ENCODE assay signal across 23 cellular contexts in the genomic region with DNA sequence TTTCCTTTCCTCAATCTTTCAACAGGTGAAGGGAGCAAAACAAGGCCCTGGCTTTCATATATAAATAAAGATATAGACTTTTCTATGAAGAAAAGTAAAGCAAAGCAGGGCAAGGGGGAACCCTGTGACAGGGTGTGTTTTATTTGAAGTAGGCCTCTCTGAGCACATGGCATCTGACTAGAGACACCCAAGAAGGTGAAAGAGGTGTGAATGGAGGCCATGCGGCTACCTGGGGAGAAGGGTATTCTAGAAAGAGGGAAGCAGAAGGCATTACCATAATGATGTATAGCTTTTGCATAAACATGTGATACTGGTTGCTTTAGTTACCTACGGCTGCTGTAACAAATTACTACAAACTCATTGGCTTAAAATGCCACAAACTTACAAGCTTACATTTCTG.
DNase-seq lines count a peak whose midpoint lies in the region; ATAC-seq and TF ChIP-seq lines count a peak whose summit lies in the region.
"Had no signal": no experiment of that assay in that cellular context is flagged by ENCODE, and none has a peak within 500 bp of the region (broad histone marks: within the 10 kb centered on the region; RNA-seq: fewer than 3 reads in every experiment).

No MANE protein-coding gene starts in this region.

- POLR2A ChIA-PET in WTC11 (lab: Charles Lee), result interaction anchor here (0.6 kb wide), 1 partner anchor 225 kb away, joined by 7 read pairs; no protein-coding TSS in a partner anchor
- POLR2A ChIA-PET in naive thymus-derived CD4-positive, alpha-beta T cell (lab: Charles Lee), result no interaction called here

- ATAC-seq in WTC11, result no peak
- ATAC-seq in naive thymus-derived CD4-positive, alpha-beta T cell, result no peak
- ATAC-seq: GM12878 had no signal

- peaks cover 3% of the 10 kb centered on the region for H3K27me3 Mint-ChIP-seq in IgD-negative memory B cell
- no peaks in the 10 kb centered on the region for H3K27me3 Mint-ChIP-seq in WTC11 (ENCODE audit: low read depth)
- no peaks in the 10 kb centered on the region for H3K27me3 Mint-ChIP-seq in endodermal cell (ENCODE audit: insufficient read depth)
- H3K27me3 Mint-ChIP-seq in naive thymus-derived CD4-positive, alpha-beta T cell, result no peaks in the 10 kb centered on the region
- H3K27me3 Mint-ChIP-seq: CD4-positive, alpha-beta memory T cell; CD4-positive, CD25-positive, alpha-beta regulatory T cell had no signal

- H3K27me3 ChIP-seq in endodermal cell (ENCODE audit: control insufficient read depth, insufficient read depth, low read length, poor library complexity, severe bottlenecking), result no peaks in the 10 kb centered on the region
- no peaks in the 10 kb centered on the region for H3K27me3 ChIP-seq in naive thymus-derived CD4-positive, alpha-beta T cell (ENCODE audit: control insufficient read depth in 2 of 2, insufficient read depth in 2 of 2, low read length in 2 of 2)
- H3K27me3 ChIP-seq: BE2C, BLaER1 had no signal

- H3K4me1 ChIP-seq in endodermal cell (ENCODE audit: control insufficient read depth, insufficient read depth, low read length), result no peaks in the 10 kb centered on the region
- H3K4me1 ChIP-seq in naive thymus-derived CD4-positive, alpha-beta T cell (ENCODE audit: control insufficient read depth in 2 of 2, insufficient read depth in 2 of 2, low read length in 2 of 2), result no peaks in the 10 kb centered on the region
- H3K4me1 ChIP-seq: BE2C, BLaER1 had no signal

- no peak overlapping the region for H3K27ac ChIP-seq in endodermal cell (ENCODE audit: low read depth, low read length)
- no peak overlapping the region for H3K27ac ChIP-seq in naive thymus-derived CD4-positive, alpha-beta T cell (ENCODE audit: low read depth, low read length)
- H3K27ac ChIP-seq: BLaER1 had no signal

- WGBS in endodermal cell (ENCODE audit: insufficient coverage in 1 of 2, insufficient read length in 1 of 2), 2 experiments, result 98 to 100% methylated on average over 1 to 2 of the region's 2 CpGs

- H3K9me3 Mint-ChIP-seq in IgD-negative memory B cell (no peaks in the 10 kb centered on the region), WTC11 (peaks cover 8% of the 10 kb centered on the region), endodermal cell (no peaks in the 10 kb centered on the region)
- peaks cover 0 to 1% (median 0%) of the 10 kb centered on the region in 11 donors for H3K9me3 Mint-ChIP-seq in naive thymus-derived CD4-positive, alpha-beta T cell
- H3K9me3 Mint-ChIP-seq: CD4-positive, CD25-positive, alpha-beta regulatory T cell; CD8-positive, alpha-beta memory T cell had no signal

- H3K27ac Mint-ChIP-seq in IgD-negative memory B cell (peak overlapping the region in 2 of 3 donors; percentile 3 to 22), WTC11 (peak overlapping the region; percentile 61; the same call in 1 of the 2 replicates), endodermal cell (no peak overlapping the region)
- H3K27ac Mint-ChIP-seq in naive thymus-derived CD4-positive, alpha-beta T cell, result no peak overlapping the region

- no peaks in the 10 kb centered on the region for H3K9me3 ChIP-seq in endodermal cell (ENCODE audit: control insufficient read depth, low read length)
- H3K9me3 ChIP-seq in naive thymus-derived CD4-positive, alpha-beta T cell (ENCODE audit: control insufficient read depth in 2 of 3, low read length in 3 of 3), result no peaks in the 10 kb centered on the region
- H3K9me3 ChIP-seq: BE2C, BLaER1 had no signal

- TF ChIP-seq CTCF in WTC11 (IDR thresholded peaks at IDR 0.05) (no peak), endodermal cell (conservative IDR thresholded peaks at IDR 0.05) (no peak)

- H3K4me1 Mint-ChIP-seq in IgD-negative memory B cell (no peaks in the 10 kb centered on the region), WTC11 (peaks cover 85% of the 10 kb centered on the region), endodermal cell (peaks cover 34% of the 10 kb centered on the region)
- H3K4me1 Mint-ChIP-seq in naive thymus-derived CD4-positive, alpha-beta T cell, result no peaks in the 10 kb centered on the region
- H3K4me1 Mint-ChIP-seq: CD4-positive, alpha-beta memory T cell; CD4-positive, CD25-positive, alpha-beta regulatory T cell; CD8-positive, alpha-beta memory T cell had no signal

- DNase-seq in WTC11 (ENCODE audit: low spot score), result no peak
- DNase-seq in endodermal cell, result peak; percentile 68
- no peak for DNase-seq in stimulated activated naive CD4-positive, alpha-beta T cell treated with Interleukin-2 at 50 U/mL for 16 hours (lab: John Stamatoyannopoulos, UW)
- DNase-seq in naive thymus-derived CD4-positive, alpha-beta T cell, result no peak
- DNase-seq: 8988T; ACHN; BE2C; C1 segment of cervical spinal cord; CD4-positive, alpha-beta memory T cell; CD4-positive, CD25-positive, alpha-beta regulatory T cell; CD8-positive, alpha-beta memory T cell; COR-L47; DMS 273 treated with DMSO at 0.1 percent for 48 hours; DMS153; DMS53; DMS79; DND-41; EL; GDM1 had no signal

- no peak overlapping the region for H3K4me3 ChIP-seq in endodermal cell (ENCODE audit: low read length)
- H3K4me3 ChIP-seq in naive thymus-derived CD4-positive, alpha-beta T cell (ENCODE audit: low read length), result no peak overlapping the region
- H3K4me3 ChIP-seq: BLaER1, GM12878 had no signal

- H3K36me3 ChIP-seq in endodermal cell (ENCODE audit: control insufficient read depth, insufficient read depth, low read length), result peaks cover 10% of the 10 kb centered on the region
- H3K36me3 ChIP-seq in naive thymus-derived CD4-positive, alpha-beta T cell (ENCODE audit: control insufficient read depth in 2 of 3, insufficient read depth in 3 of 3, low read length in 3 of 3), result no peaks in the 10 kb centered on the region

- H3K36me3 Mint-ChIP-seq in IgD-negative memory B cell, result peaks cover 3% of the 10 kb centered on the region
- peaks cover 35% of the 10 kb centered on the region for H3K36me3 Mint-ChIP-seq in WTC11
- peaks cover 21% of the 10 kb centered on the region for H3K36me3 Mint-ChIP-seq in endodermal cell (ENCODE audit: low read depth)
- H3K36me3 Mint-ChIP-seq in naive thymus-derived CD4-positive, alpha-beta T cell, result peaks cover 0 to 6% (median 0%) of the 10 kb centered on the region in 5 donors
- H3K36me3 Mint-ChIP-seq: CD14-positive monocyte; CD4-positive, alpha-beta memory T cell; CD4-positive, CD25-positive, alpha-beta regulatory T cell; CD8-positive, alpha-beta memory T cell had no signal

- intact Hi-C loops in naive thymus-derived CD4-positive, alpha-beta T cell (cut with micrococcal nuclease), result no loop called here

- H3K4me3 Mint-ChIP-seq in IgD-negative memory B cell, result no peak overlapping the region
- no peak overlapping the region for H3K4me3 Mint-ChIP-seq in WTC11
- no peak overlapping the region for H3K4me3 Mint-ChIP-seq in endodermal cell
- H3K4me3 Mint-ChIP-seq in naive thymus-derived CD4-positive, alpha-beta T cell, result no peak overlapping the region
- H3K4me3 Mint-ChIP-seq: CD14-positive monocyte; CD4-positive, alpha-beta memory T cell; CD4-positive, CD25-positive, alpha-beta regulatory T cell; CD8-positive, alpha-beta memory T cell had no signal

- CTCF ChIA-PET in WTC11 (lab: Charles Lee), result interaction anchor here (1.6 to 2.0 kb wide), 2 partner anchors 33 to 36 kb away, joined by 4 to 8 read pairs; no protein-coding TSS in a partner anchor
- CTCF ChIA-PET in naive thymus-derived CD4-positive, alpha-beta T cell (lab: Charles Lee), result interaction anchor here (0.7 kb wide), 1 partner anchor 14 kb away, joined by 3 read pairs; no protein-coding TSS in a partner anchor

- no peak overlapping the region for H3K9ac ChIP-seq in endodermal cell (ENCODE audit: extremely low read depth, low read length, poor library complexity, severe bottlenecking)
- H3K9ac ChIP-seq: BLaER1 had no signal

TF ChIP-seq in WTC11, 78 proteins besides CTCF, POLR2A, EP300 and RAD21 (continues in another document):
- no peak for TF ChIP-seq ZNF396 (CRISPR knock-in tag; IDR thresholded peaks at IDR 0.05; ENCODE audit: borderline replicate concordance)
- TF ChIP-seq GRHL2 (CRISPR knock-in tag; IDR thresholded peaks at IDR 0.05; ENCODE audit: insufficient replicate concordance, severe bottlenecking), result no peak
- TF ChIP-seq, protein P1, sequence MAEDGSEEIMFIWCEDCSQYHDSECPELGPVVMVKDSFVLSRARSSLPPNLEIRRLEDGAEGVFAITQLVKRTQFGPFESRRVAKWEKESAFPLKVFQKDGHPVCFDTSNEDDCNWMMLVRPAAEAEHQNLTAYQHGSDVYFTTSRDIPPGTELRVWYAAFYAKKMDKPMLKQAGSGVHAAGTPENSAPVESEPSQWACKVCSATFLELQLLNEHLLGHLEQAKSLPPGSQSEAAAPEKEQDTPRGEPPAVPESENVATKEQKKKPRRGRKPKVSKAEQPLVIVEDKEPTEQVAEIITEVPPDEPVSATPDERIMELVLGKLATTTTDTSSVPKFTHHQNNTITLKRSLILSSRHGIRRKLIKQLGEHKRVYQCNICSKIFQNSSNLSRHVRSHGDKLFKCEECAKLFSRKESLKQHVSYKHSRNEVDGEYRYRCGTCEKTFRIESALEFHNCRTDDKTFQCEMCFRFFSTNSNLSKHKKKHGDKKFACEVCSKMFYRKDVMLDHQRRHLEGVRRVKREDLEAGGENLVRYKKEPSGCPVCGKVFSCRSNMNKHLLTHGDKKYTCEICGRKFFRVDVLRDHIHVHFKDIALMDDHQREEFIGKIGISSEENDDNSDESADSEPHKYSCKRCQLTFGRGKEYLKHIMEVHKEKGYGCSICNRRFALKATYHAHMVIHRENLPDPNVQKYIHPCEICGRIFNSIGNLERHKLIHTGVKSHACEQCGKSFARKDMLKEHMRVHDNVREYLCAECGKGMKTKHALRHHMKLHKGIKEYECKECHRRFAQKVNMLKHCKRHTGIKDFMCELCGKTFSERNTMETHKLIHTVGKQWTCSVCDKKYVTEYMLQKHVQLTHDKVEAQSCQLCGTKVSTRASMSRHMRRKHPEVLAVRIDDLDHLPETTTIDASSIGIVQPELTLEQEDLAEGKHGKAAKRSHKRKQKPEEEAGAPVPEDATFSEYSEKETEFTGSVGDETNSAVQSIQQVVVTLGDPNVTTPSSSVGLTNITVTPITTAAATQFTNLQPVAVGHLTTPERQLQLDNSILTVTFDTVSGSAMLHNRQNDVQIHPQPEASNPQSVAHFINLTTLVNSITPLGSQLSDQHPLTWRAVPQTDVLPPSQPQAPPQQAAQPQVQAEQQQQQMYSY (CRISPR knock-in tag; IDR thresholded peaks at IDR 0.05), result no peak
- TF ChIP-seq TCF7 (CRISPR knock-in tag; IDR thresholded peaks at IDR 0.05; ENCODE audit: low read depth), result no peak
- no peak for TF ChIP-seq CREM (CRISPR knock-in tag; IDR thresholded peaks at IDR 0.05)
- TF ChIP-seq, protein P2, sequence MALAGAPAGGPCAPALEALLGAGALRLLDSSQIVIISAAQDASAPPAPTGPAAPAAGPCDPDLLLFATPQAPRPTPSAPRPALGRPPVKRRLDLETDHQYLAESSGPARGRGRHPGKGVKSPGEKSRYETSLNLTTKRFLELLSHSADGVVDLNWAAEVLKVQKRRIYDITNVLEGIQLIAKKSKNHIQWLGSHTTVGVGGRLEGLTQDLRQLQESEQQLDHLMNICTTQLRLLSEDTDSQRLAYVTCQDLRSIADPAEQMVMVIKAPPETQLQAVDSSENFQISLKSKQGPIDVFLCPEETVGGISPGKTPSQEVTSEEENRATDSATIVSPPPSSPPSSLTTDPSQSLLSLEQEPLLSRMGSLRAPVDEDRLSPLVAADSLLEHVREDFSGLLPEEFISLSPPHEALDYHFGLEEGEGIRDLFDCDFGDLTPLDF (CRISPR knock-in tag; IDR thresholded peaks at IDR 0.05), result no peak

Comparison
In these comparisons a context has a peak if more than half of its experiments do, and no peak if none do; other contexts are left out.
1. H3K27ac Mint-ChIP-seq: peak in IgD-negative memory B cell (2 of 3) and WTC11 (single experiment); none in endodermal cell (single experiment) and naive thymus-derived CD4-positive, alpha-beta T cell (0 of 9).